Comparison of ENCODE assay signal across 1 cellular context in the genomic region with DNA sequence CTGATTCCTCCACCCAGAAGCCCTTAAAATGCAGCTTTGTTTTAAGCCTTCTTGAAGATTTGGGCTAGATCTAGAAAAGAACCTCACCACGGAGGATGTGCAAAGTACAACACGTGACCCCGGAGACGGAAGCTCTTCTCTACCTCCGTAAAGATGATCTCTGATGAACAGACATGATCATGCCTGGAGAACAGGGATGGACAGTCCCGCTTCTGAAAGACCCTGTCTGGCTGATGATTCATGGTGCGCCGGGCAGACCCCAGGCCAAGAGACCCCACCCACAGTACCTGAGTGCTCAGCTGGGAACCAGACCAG.
A peak's percentile ranks its signal among the peaks of the same experiment; 100 is the strongest.
TF ChIP-seq lines count a peak whose summit lies in the region.

No MANE protein-coding gene starts in this region.

TF ChIP-seq in liver, 16 proteins besides CTCF, POLR2A, EP300 and RAD21 (continued from another document):
- no peak for TF ChIP-seq ZBTB33 (IDR thresholded peaks at IDR 0.05)
- no peak for TF ChIP-seq YY1 (IDR thresholded peaks at IDR 0.05)
- peak in 1 of 2 donors; percentile 7 for TF ChIP-seq HNF4A (conservative IDR thresholded peaks at IDR 0.05)
- TF ChIP-seq FOXA2 (IDR thresholded peaks at IDR 0.05), result no peak
TF ChIP-seq in liver: peak in this region for 1.
